24 cellular contexts compared by ENCODE assay signal in genomic region chrX:15822922-15823321, GRCh38. TPM values are rescaled to one million over a fixed set of nuclear protein-coding genes. Genes with fewer than 3 reads are reported as not detected.
DNase-seq lines count a peak whose midpoint lies in the region; ATAC-seq and TF ChIP-seq lines count a peak whose summit lies in the region.
"Had no signal": no experiment of that assay in that cellular context is flagged by ENCODE, and none has a peak within 500 bp of the region (broad histone marks: within the 10 kb centered on the region; RNA-seq: fewer than 3 reads in every experiment).

No MANE protein-coding gene starts in this region.

- H3K4me1 ChIP-seq in breast epithelium (no peaks in the 10 kb centered on the region), colonic mucosa (no peaks in the 10 kb centered on the region)

- DNase-seq in MCF 10A (ENCODE audit: unreplicated experiment) (no peak), breast epithelium (ENCODE audit: low spot score in 2 of 2) (no peak), WTC11 (ENCODE audit: low spot score) (no peak), endothelial cell (ENCODE audit: low spot score) (no peak), colonic mucosa (no peak), T-helper 2 cell (no peak)
- DNase-seq: C1 segment of cervical spinal cord; CD4-positive, alpha-beta memory T cell; COR-L47; DMS 273 treated with DMSO at 0.1 percent for 48 hours; DMS79; EL; GDM1; KBM-7; MM.1S; NCI-H2029; NCI-H446; NCI-H524 treated with DMSO at 0.1 percent for 48 hours; NCI-H774; NK-92 treated with Interleukin-12 subunit alpha and Interleukin-12 subunit beta, amount 100 ng/mL, for 24 hours; PC-3; SK-N-SH had no signal

- H3K27ac ChIP-seq in breast epithelium (no peak overlapping the region), colonic mucosa (no peak overlapping the region)

- H3K9me3 ChIP-seq in breast epithelium: no peaks in the 10 kb centered on the region
- no peaks in the 10 kb centered on the region for H3K9me3 ChIP-seq in colonic mucosa
- H3K9me3 ChIP-seq: SK-N-SH had no signal

- no peaks in the 10 kb centered on the region for H3K27me3 ChIP-seq in breast epithelium
- H3K27me3 ChIP-seq in colonic mucosa: no peaks in the 10 kb centered on the region

- H3K36me3 Mint-ChIP-seq in MCF 10A (ENCODE audit: insufficient read depth, unreplicated experiment) (peaks cover 48% of the 10 kb centered on the region), WTC11 (peaks cover 29% of the 10 kb centered on the region), endothelial cell (ENCODE audit: low read depth, unreplicated experiment) (peaks cover 11% of the 10 kb centered on the region)

- H3K27me3 Mint-ChIP-seq in MCF 10A (ENCODE audit: insufficient read depth, unreplicated experiment) (no peaks in the 10 kb centered on the region), WTC11 (ENCODE audit: low read depth) (no peaks in the 10 kb centered on the region), endothelial cell (ENCODE audit: unreplicated experiment) (no peaks in the 10 kb centered on the region)
- H3K27me3 Mint-ChIP-seq: CD4-positive, alpha-beta memory T cell had no signal

- CTCF ChIA-PET in MCF 10A (lab: Yijun Ruan, JAX): no interaction called here
- CTCF ChIA-PET in WTC11 (lab: Charles Lee): no interaction called here

- H3K9ac ChIP-seq in colonic mucosa (ENCODE audit: low read depth in 2 of 2, low read length in 2 of 2): no peak overlapping the region
- H3K9ac ChIP-seq: SK-N-SH had no signal

- TF ChIP-seq CTCF in MCF 10A (IDR thresholded peaks at IDR 0.05; ENCODE audit: unreplicated experiment) (no peak), breast epithelium (IDR thresholded peaks at IDR 0.05) (no peak), WTC11 (IDR thresholded peaks at IDR 0.05) (no peak), endothelial cell (IDR thresholded peaks at IDR 0.05; ENCODE audit: unreplicated experiment) (no peak), colonic mucosa (IDR thresholded peaks at IDR 0.05) (no peak)

- H3K9me3 Mint-ChIP-seq in MCF 10A (ENCODE audit: unreplicated experiment): no peaks in the 10 kb centered on the region
- H3K9me3 Mint-ChIP-seq in WTC11: no peaks in the 10 kb centered on the region
- H3K9me3 Mint-ChIP-seq in endothelial cell (ENCODE audit: unreplicated experiment): no peaks in the 10 kb centered on the region
- H3K9me3 Mint-ChIP-seq: CD4-positive, alpha-beta memory T cell had no signal

- H3K4me3 Mint-ChIP-seq in MCF 10A (ENCODE audit: unreplicated experiment) (no peak overlapping the region), WTC11 (no peak overlapping the region), endothelial cell (ENCODE audit: unreplicated experiment) (peak overlapping the region; percentile 82)
- H3K4me3 Mint-ChIP-seq: CD4-positive, alpha-beta memory T cell had no signal

- TF ChIP-seq POLR2A in breast epithelium (IDR thresholded peaks at IDR 0.05): no peak

- POLR2A ChIA-PET in MCF 10A (lab: Yijun Ruan, JAX): interaction anchor here (1.0 kb wide), 1 partner anchor 33 kb away, joined by 3 read pairs; the partner anchor contains the start of gene ZRSR2
- POLR2A ChIA-PET in WTC11 (lab: Charles Lee): no interaction called here

- no peaks in the 10 kb centered on the region for H3K36me3 ChIP-seq in breast epithelium
- H3K36me3 ChIP-seq in colonic mucosa: no peaks in the 10 kb centered on the region

- no peak overlapping the region for H3K4me3 ChIP-seq in breast epithelium
- H3K4me3 ChIP-seq in colonic mucosa: no peak overlapping the region

- ATAC-seq in WTC11: no peak
- ATAC-seq in GM19324 (IDR thresholded peaks at IDR 0.05; ENCODE audit: low FRiP score, unreplicated experiment): no peak
- no peak for ATAC-seq in HG03025 (IDR thresholded peaks at IDR 0.05; ENCODE audit: low FRiP score, unreplicated experiment)
- ATAC-seq: PC-3 had no signal

- H3K4me1 Mint-ChIP-seq in MCF 10A (ENCODE audit: insufficient read depth, unreplicated experiment) (no peaks in the 10 kb centered on the region), WTC11 (peaks cover 8% of the 10 kb centered on the region), endothelial cell (ENCODE audit: unreplicated experiment) (no peaks in the 10 kb centered on the region)

- no peak overlapping the region for H3K27ac Mint-ChIP-seq in MCF 10A (ENCODE audit: low read depth, unreplicated experiment)
- H3K27ac Mint-ChIP-seq in WTC11: peak overlapping the region; percentile 61
- H3K27ac Mint-ChIP-seq in endothelial cell (ENCODE audit: unreplicated experiment): no peak overlapping the region

- intact Hi-C loops in MCF 10A (cut with micrococcal nuclease): no loop called here
- intact Hi-C loops in breast epithelium (cut with DNase I; ENCODE audit: low total_unique reads): no loop called here
- intact Hi-C loops in colonic mucosa (cut with DNase I): no loop called here

- BruUV-seq in MCF 10A (replicated peaks; lab: Mats Ljungman, UMichigan): TSS peak; percentile 87

TF ChIP-seq in WTC11, 78 proteins besides CTCF, POLR2A, EP300 and RAD21 (continues in another document):
- TF ChIP-seq MYBL2 (CRISPR knock-in tag; IDR thresholded peaks at IDR 0.05): no peak
- TF ChIP-seq CREM (CRISPR knock-in tag; IDR thresholded peaks at IDR 0.05): no peak
- no peak for TF ChIP-seq ZNF423 (CRISPR knock-in tag; IDR thresholded peaks at IDR 0.05)
- no peak for TF ChIP-seq ATF2 (CRISPR knock-in tag; IDR thresholded peaks at IDR 0.05; ENCODE audit: borderline replicate concordance, low read depth)
- TF ChIP-seq ZNF138 (CRISPR knock-in tag; conservative IDR thresholded peaks at IDR 0.05): no peak
- TF ChIP-seq ZNF317 (CRISPR knock-in tag; IDR thresholded peaks at IDR 0.05; ENCODE audit: borderline replicate concordance, low read depth): no peak
- no peak for TF ChIP-seq NFE2L1 (CRISPR knock-in tag; IDR thresholded peaks at IDR 0.05)
- TF ChIP-seq, protein P1, sequence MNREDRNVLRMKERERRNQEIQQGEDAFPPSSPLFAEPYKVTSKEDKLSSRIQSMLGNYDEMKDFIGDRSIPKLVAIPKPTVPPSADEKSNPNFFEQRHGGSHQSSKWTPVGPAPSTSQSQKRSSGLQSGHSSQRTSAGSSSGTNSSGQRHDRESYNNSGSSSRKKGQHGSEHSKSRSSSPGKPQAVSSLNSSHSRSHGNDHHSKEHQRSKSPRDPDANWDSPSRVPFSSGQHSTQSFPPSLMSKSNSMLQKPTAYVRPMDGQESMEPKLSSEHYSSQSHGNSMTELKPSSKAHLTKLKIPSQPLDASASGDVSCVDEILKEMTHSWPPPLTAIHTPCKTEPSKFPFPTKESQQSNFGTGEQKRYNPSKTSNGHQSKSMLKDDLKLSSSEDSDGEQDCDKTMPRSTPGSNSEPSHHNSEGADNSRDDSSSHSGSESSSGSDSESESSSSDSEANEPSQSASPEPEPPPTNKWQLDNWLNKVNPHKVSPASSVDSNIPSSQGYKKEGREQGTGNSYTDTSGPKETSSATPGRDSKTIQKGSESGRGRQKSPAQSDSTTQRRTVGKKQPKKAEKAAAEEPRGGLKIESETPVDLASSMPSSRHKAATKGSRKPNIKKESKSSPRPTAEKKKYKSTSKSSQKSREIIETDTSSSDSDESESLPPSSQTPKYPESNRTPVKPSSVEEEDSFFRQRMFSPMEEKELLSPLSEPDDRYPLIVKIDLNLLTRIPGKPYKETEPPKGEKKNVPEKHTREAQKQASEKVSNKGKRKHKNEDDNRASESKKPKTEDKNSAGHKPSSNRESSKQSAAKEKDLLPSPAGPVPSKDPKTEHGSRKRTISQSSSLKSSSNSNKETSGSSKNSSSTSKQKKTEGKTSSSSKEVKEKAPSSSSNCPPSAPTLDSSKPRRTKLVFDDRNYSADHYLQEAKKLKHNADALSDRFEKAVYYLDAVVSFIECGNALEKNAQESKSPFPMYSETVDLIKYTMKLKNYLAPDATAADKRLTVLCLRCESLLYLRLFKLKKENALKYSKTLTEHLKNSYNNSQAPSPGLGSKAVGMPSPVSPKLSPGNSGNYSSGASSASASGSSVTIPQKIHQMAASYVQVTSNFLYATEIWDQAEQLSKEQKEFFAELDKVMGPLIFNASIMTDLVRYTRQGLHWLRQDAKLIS (CRISPR knock-in tag; IDR thresholded peaks at IDR 0.05; ENCODE audit: borderline replicate concordance): no peak
- TF ChIP-seq ATF3 (CRISPR knock-in tag; conservative IDR thresholded peaks at IDR 0.05): no peak
- TF ChIP-seq IRF1 (CRISPR knock-in tag; IDR thresholded peaks at IDR 0.05): no peak

RNA-seq across cellular contexts. Expression of gene AP1S2, which starts 31.7 kb away (rescaled TPM):
- total RNA-seq in MCF 10A (2022) (8.4 and 9.4 TPM in 2 replicates), breast epithelium (10 to 100 TPM; 23.0 to 56.5 (median 36.7) TPM), WTC11 (2021) (164 to 184 TPM (median 171 TPM) in 3 replicates), endothelial cell (ENCODE audit: unreplicated experiment) (66.1 TPM), colonic mucosa (10 to 100 TPM; 10.9 to 20.7 TPM)

RNA-seq across cellular contexts. Expression of gene ZRSR2, which starts 32.6 kb away (rescaled TPM):
- total RNA-seq in MCF 10A (2022) (17.0 and 20.3 TPM in 2 replicates), breast epithelium (1 to 10 TPM; 8.9 to 9.8 (median 9.8) TPM), WTC11 (2021) (7.0 to 8.9 TPM (median 8.6 TPM) in 3 replicates), endothelial cell (ENCODE audit: unreplicated experiment) (8.4 TPM), colonic mucosa (1 to 10 TPM; 7.9 to 8.4 TPM)
